28 cellular contexts compared by ENCODE assay signal in genomic region chr4:88728146-88728545, GRCh38. TPM values are rescaled to one million over a fixed set of nuclear protein-coding genes. Genes with fewer than 3 reads are reported as not detected.
A peak's percentile ranks its signal among the peaks of the same experiment; 100 is the strongest.
DNase-seq lines count a peak whose midpoint lies in the region; ATAC-seq, FAIRE-seq and TF ChIP-seq lines count a peak whose summit lies in the region.
"Had no signal": no experiment of that assay in that cellular context is flagged by ENCODE, and none has a peak within 500 bp of the region (broad histone marks: within the 10 kb centered on the region; RNA-seq: fewer than 3 reads in every experiment).

No MANE protein-coding gene starts in this region.

- no peaks in the 10 kb centered on the region for H3K27me3 Mint-ChIP-seq in CD8-positive, alpha-beta T cell (ENCODE audit: low read depth)
- H3K27me3 Mint-ChIP-seq: progenitor cell of endocrine pancreas had no signal

- H3K36me3 ChIP-seq in CD8-positive, alpha-beta T cell (ENCODE audit: insufficient read depth, low read length): peaks cover 10% of the 10 kb centered on the region
- peaks cover 0 to 85% of the 10 kb centered on the region in 2 donors for H3K36me3 ChIP-seq in gastroesophageal sphincter
- peaks cover 14 to 35% of the 10 kb centered on the region in 2 experiments for H3K36me3 ChIP-seq in HepG2 (replicated peaks in 1 of 2; ENCODE audit: control insufficient read depth in 1 of 2, insufficient read depth in 2 of 2, low read length in 2 of 2)
- peaks cover 0 to 46% of the 10 kb centered on the region in 2 donors for H3K36me3 ChIP-seq in gastrocnemius medialis
- H3K36me3 ChIP-seq: neural progenitor cell had no signal

- DNase-seq in CD8-positive, alpha-beta T cell: no peak
- DNase-seq in HepG2 (ENCODE audit: low spot score): no peak
- DNase-seq in gastrocnemius medialis: peak in 1 of 2 donors; percentile 43
- DNase-seq in NCI-H345 treated with DMSO at 0.1 percent for 48 hours (lab: John Stamatoyannopoulos, UW; ENCODE audit: unreplicated experiment): no peak
- no peak for DNase-seq in retina
- DNase-seq: activated CD4-positive, alpha-beta T cell treated with anti-CD3 and anti-CD28 coated beads for 4 hours; activated naive CD4-positive, alpha-beta T cell; activated T-cell treated with anti-CD3 and anti-CD28 coated beads, Interleukin-2, amount 50 U/mL, for 4 hours; amniotic stem cell; BE2C; COR-L47; DMS79; H7; left colon; NCI-H1048; NCI-H187; NCI-H2171 treated with DMSO at 0.1 percent for 48 hours; NCI-H526; stimulated activated CD4-positive, alpha-beta T cell treated with anti-CD3 and anti-CD28 coated beads, Interleukin-2, amount 100 ng/mL, for 24 hours had no signal

- peaks cover 61% of the 10 kb centered on the region for H3K36me3 Mint-ChIP-seq in CD8-positive, alpha-beta T cell

- CTCF ChIA-PET in CD8-positive, alpha-beta T cell (lab: Charles Lee): interaction anchor here (0.9 kb wide), 1 partner anchor 189 kb away, joined by 3 read pairs; no protein-coding TSS in a partner anchor
- CTCF ChIA-PET in HepG2 (lab: Yijun Ruan, JAX; ENCODE audit: low intra/inter-chr PET ratio, low total read pairs): no interaction called here

- no peak for TF ChIP-seq CTCF in CD8-positive, alpha-beta T cell (IDR thresholded peaks at IDR 0.05)
- TF ChIP-seq CTCF in gastroesophageal sphincter (IDR thresholded peaks at IDR 0.05) (no peak), HepG2 (CRISPR knock-in tag; IDR thresholded peaks at IDR 0.05) (no peak), gastrocnemius medialis (IDR thresholded peaks at IDR 0.05 in 4 of 5, conservative IDR thresholded peaks at IDR 0.05 in 1 of 5) (no peak)

- BruUV-seq in HepG2 (replicated peaks; lab: Mats Ljungman, UMichigan): no TSS peak

- H3K27ac ChIP-seq in CD8-positive, alpha-beta T cell (ENCODE audit: low read depth, low read length): no peak overlapping the region
- H3K27ac ChIP-seq in gastroesophageal sphincter (peak overlapping the region in 1 of 4 donors; percentile 30), HepG2 (ENCODE audit: extremely low read length, insufficient read depth, low read length) (no peak overlapping the region), gastrocnemius medialis (peak overlapping the region in 2 of 4 donors; percentile 24 to 37)
- H3K27ac ChIP-seq: HL-60, neural progenitor cell had no signal

- TF ChIP-seq EP300 in gastroesophageal sphincter (IDR thresholded peaks at IDR 0.05): no peak
- TF ChIP-seq EP300 in HepG2 (IDR thresholded peaks at IDR 0.05; ENCODE audit: low read depth in 2 of 2, low read length in 2 of 2): no peak
- TF ChIP-seq EP300 in HepG2 (CRISPR knock-in tag; IDR thresholded peaks at IDR 0.05; ENCODE audit: borderline replicate concordance): no peak

- TF ChIP-seq RAD21 in HepG2 (CRISPR knock-in tag; IDR thresholded peaks at IDR 0.05): no peak

- H3K4me1 ChIP-seq in CD8-positive, alpha-beta T cell (ENCODE audit: insufficient read depth, low read length): no peaks in the 10 kb centered on the region
- H3K4me1 ChIP-seq in gastroesophageal sphincter: peaks cover 0 to 53% (median 0%) of the 10 kb centered on the region in 3 donors
- no peaks in the 10 kb centered on the region for H3K4me1 ChIP-seq in HepG2 (ENCODE audit: insufficient read depth, low read length)
- peaks cover 26 to 49% of the 10 kb centered on the region in 2 donors for H3K4me1 ChIP-seq in gastrocnemius medialis
- H3K4me1 ChIP-seq: BE2C had no signal

- no peak for ATAC-seq in CD8-positive, alpha-beta T cell
- peak; percentile 25 for ATAC-seq in gastroesophageal sphincter
- ATAC-seq in HepG2: peak; percentile 22; the same call in 1 of the 3 replicates
- peak; percentile 60 to 68 for ATAC-seq in gastrocnemius medialis
- no peak for ATAC-seq in GM21390 (IDR thresholded peaks at IDR 0.05; ENCODE audit: unreplicated experiment)
- no peak for ATAC-seq in GM18867 (IDR thresholded peaks at IDR 0.05; ENCODE audit: unreplicated experiment)
- ATAC-seq: activated T-cell treated with anti-CD3 and anti-CD28 coated beads, Interleukin-2, amount 50 U/mL, for 4 hours; left colon had no signal

- no peak overlapping the region for H2AFZ ChIP-seq in HepG2 (ENCODE audit: low read length)
- H2AFZ ChIP-seq: neural progenitor cell had no signal

- H3K4me2 ChIP-seq in HepG2 (ENCODE audit: low read depth, low read length): no peak overlapping the region
- H3K4me2 ChIP-seq: neural progenitor cell, smooth muscle cell had no signal

- no peak overlapping the region for H3K4me3 Mint-ChIP-seq in CD8-positive, alpha-beta T cell
- H3K4me3 Mint-ChIP-seq: activated T-cell treated with anti-CD3 and anti-CD28 coated beads, Interleukin-2, amount 50 U/mL, for 4 hours; neural progenitor cell had no signal

- H3K79me2 ChIP-seq in HepG2 (ENCODE audit: insufficient read depth, low read length): no peaks in the 10 kb centered on the region

- no peaks in the 10 kb centered on the region for H3K9me3 Mint-ChIP-seq in CD8-positive, alpha-beta T cell
- H3K9me3 Mint-ChIP-seq: activated T-cell treated with anti-CD3 and anti-CD28 coated beads, Interleukin-2, amount 50 U/mL, for 4 hours; neural progenitor cell had no signal

- no peaks in the 10 kb centered on the region for H4K20me1 ChIP-seq in HepG2 (ENCODE audit: insufficient read depth, low read length)

- H3K9ac ChIP-seq in HepG2 (ENCODE audit: insufficient read depth, low read depth, low read length): no peak overlapping the region
- H3K9ac ChIP-seq: neural progenitor cell had no signal

- WGBS in gastroesophageal sphincter (ENCODE audit: low coverage in 1 of 2), 2 donors: 76 to 78% methylated on average over 2 to 6 of the region's 6 CpGs
- WGBS in HepG2 (ENCODE audit: low lambda C conversion rate): 93% methylated on average over 5 of the region's 6 CpGs

- FAIRE-seq in HepG2 (lab: Jason Lieb, UNC): no peak
- FAIRE-seq: bronchial epithelial cell had no signal

- no peak overlapping the region for H3K4me3 ChIP-seq in CD8-positive, alpha-beta T cell (ENCODE audit: low read depth, low read length)
- H3K4me3 ChIP-seq in gastroesophageal sphincter (no peak overlapping the region), HepG2 (replicated peaks in 1 of 3; ENCODE audit: insufficient read depth in 1 of 3, low read depth in 2 of 3, low read length in 3 of 3) (no peak overlapping the region), gastrocnemius medialis (no peak overlapping the region)
- H3K4me3 ChIP-seq: neural progenitor cell, smooth muscle cell had no signal

- H3K4me1 Mint-ChIP-seq in CD8-positive, alpha-beta T cell (ENCODE audit: low read depth): no peaks in the 10 kb centered on the region
- H3K4me1 Mint-ChIP-seq: neural progenitor cell had no signal

- POLR2A ChIA-PET in CD8-positive, alpha-beta T cell (lab: Charles Lee): interaction anchor here (0.7 kb wide), 1 partner anchor 73 kb away, joined by 8 read pairs; no protein-coding TSS in a partner anchor
- POLR2A ChIA-PET in HepG2 (lab: Yijun Ruan, JAX): no interaction called here

- peak overlapping the region; percentile 6 for H3K27ac Mint-ChIP-seq in CD8-positive, alpha-beta T cell
- H3K27ac Mint-ChIP-seq: neural progenitor cell, progenitor cell of endocrine pancreas had no signal

- H3K9me3 ChIP-seq in CD8-positive, alpha-beta T cell (ENCODE audit: low read length): no peaks in the 10 kb centered on the region
- H3K9me3 ChIP-seq in gastroesophageal sphincter (no peaks in the 10 kb centered on the region), HepG2 (ENCODE audit: low read length) (no peaks in the 10 kb centered on the region), gastrocnemius medialis (no peaks in the 10 kb centered on the region)
- H3K9me3 ChIP-seq: BE2C had no signal

- H3K27me3 ChIP-seq in CD8-positive, alpha-beta T cell (ENCODE audit: insufficient read depth, low read length): no peaks in the 10 kb centered on the region
- H3K27me3 ChIP-seq in gastroesophageal sphincter (no peaks in the 10 kb centered on the region), HepG2 (ENCODE audit: control insufficient read depth in 1 of 2, insufficient read depth in 2 of 2, low read length in 2 of 2) (no peaks in the 10 kb centered on the region), gastrocnemius medialis (no peaks in the 10 kb centered on the region)
- H3K27me3 ChIP-seq: BE2C, neural progenitor cell had no signal

- intact Hi-C loops in CD8-positive, alpha-beta T cell (cut with DNase I, micrococcal nuclease): no loop called here
- intact Hi-C loops in HepG2 (cut with micrococcal nuclease; ENCODE audit: unreplicated experiment): no loop called here
- intact Hi-C loops in gastrocnemius medialis (cut with DNase I; ENCODE audit: low total_unique reads): no loop called here

- in situ Hi-C loops in HepG2 (cut with HindIII; ENCODE audit: extremely low pct_ligation_motif_present, low pct_unique_long_range_greater_than_20kb) (no loop called here), gastrocnemius medialis (cut with MboI; ENCODE audit: low sequenced_read_pairs in 4 of 4) (no loop called here)

- TF ChIP-seq POLR2A in gastroesophageal sphincter (IDR thresholded peaks at IDR 0.05) (no peak), HepG2 (IDR thresholded peaks at IDR 0.05; ENCODE audit: insufficient read depth in 1 of 2, low read depth in 2 of 2, low read length in 2 of 2) (no peak), gastrocnemius medialis (IDR thresholded peaks at IDR 0.05) (no peak)

RNA-seq across cellular contexts. Expression of gene NAP1L5, which starts 30.5 kb away (rescaled TPM):
- 10 to 100 TPM; 15.5 to 16.3 TPM for total RNA-seq in CD8-positive, alpha-beta T cell
- total RNA-seq in gastroesophageal sphincter: 10 to 100 TPM in 2 of 4 donors, 1 to 10 TPM in 2; 4.0 to 13.6 (median 10.3) TPM
- 1.6 and 2.2 TPM in 2 replicates for total RNA-seq in HepG2 (2016; rRNA removed; fragmentation: Illumina TruSeq; extraction: Trizol)
- total RNA-seq in HepG2 (2016; cell fraction: cytosol; rRNA removed; fragmentation: Illumina TruSeq; extraction: Trizol; ENCODE audit: low read depth): 0.10 and 0.26 TPM in 2 replicates
- 1.6 and 2.0 TPM in 2 replicates for total RNA-seq in HepG2 (2016; cell fraction: insoluble cytoplasmic fraction; rRNA removed; fragmentation: Illumina TruSeq; extraction: Trizol)
- 0.93 and 0.96 TPM in 2 replicates for total RNA-seq in HepG2 (2016; cell fraction: membrane; rRNA removed; fragmentation: Illumina TruSeq; extraction: Trizol)
- total RNA-seq in HepG2 (2016; cell fraction: nucleus; rRNA removed; fragmentation: Illumina TruSeq; extraction: Trizol): 0.56 and 0.59 TPM in 2 replicates
- 0.84 and 1.3 TPM in 2 replicates for polyA plus RNA-seq in HepG2 (2011; rRNA removed)
- polyA plus RNA-seq in HepG2 (2011; cell fraction: cytosol; rRNA removed): 0.63 and 1.1 TPM in 2 replicates
- polyA plus RNA-seq in HepG2 (2011; cell fraction: nucleus; rRNA removed): 0.40 TPM in 1 of 2 replicates, not detected in the other
- 2.0 TPM in 2 replicates for polyA plus RNA-seq in HepG2 (2012)
- 0.28 and 0.31 TPM in 2 replicates for polyA plus RNA-seq in HepG2 (2016; cell fraction: cytosol; fragmentation: Illumina TruSeq; extraction: Trizol; ENCODE audit: low read depth)
- polyA plus RNA-seq in HepG2 (2016; cell fraction: insoluble cytoplasmic fraction; fragmentation: Illumina TruSeq; extraction: Trizol; ENCODE audit: low read depth): 3.4 and 4.3 TPM in 2 replicates
- 0.58 and 0.73 TPM in 2 replicates for polyA plus RNA-seq in HepG2 (2016; cell fraction: membrane; fragmentation: Illumina TruSeq; extraction: Trizol; ENCODE audit: low read depth)
- 1.4 and 1.7 TPM in 2 replicates for polyA plus RNA-seq in HepG2 (2016; cell fraction: nucleus; fragmentation: Illumina TruSeq; extraction: Trizol; ENCODE audit: insufficient read depth, low read depth)
- 0.16 TPM in 1 of 2 replicates, not detected in the other for polyA minus RNA-seq in HepG2 (2011; rRNA and poly(A)+ RNA removed; ENCODE audit: low replicate concordance)
- polyA minus RNA-seq in HepG2 (2011; cell fraction: cytosol; rRNA and poly(A)+ RNA removed): 0.44 and 0.49 TPM in 2 replicates
- polyA minus RNA-seq in HepG2 (2011; cell fraction: nucleus; rRNA and poly(A)+ RNA removed): 0.52 and 0.87 TPM in 2 replicates
- total RNA-seq in gastrocnemius medialis: 1 to 10 TPM in 3 of 4 donors, under 1 TPM in 1; 0.20 to 2.9 (median 1.9) TPM
- total RNA-seq: A673 had no signal

Comparison
In these comparisons a context has a peak if more than half of its experiments do, and no peak if none do; other contexts are left out.
1. ATAC-seq: peak in gastroesophageal sphincter (single experiment), HepG2 (single experiment) and gastrocnemius medialis (2 of 2); none in CD8-positive, alpha-beta T cell (single experiment), GM21390 (single experiment) and GM18867 (single experiment).